8 cellular contexts compared by ENCODE assay signal in the genomic region with DNA sequence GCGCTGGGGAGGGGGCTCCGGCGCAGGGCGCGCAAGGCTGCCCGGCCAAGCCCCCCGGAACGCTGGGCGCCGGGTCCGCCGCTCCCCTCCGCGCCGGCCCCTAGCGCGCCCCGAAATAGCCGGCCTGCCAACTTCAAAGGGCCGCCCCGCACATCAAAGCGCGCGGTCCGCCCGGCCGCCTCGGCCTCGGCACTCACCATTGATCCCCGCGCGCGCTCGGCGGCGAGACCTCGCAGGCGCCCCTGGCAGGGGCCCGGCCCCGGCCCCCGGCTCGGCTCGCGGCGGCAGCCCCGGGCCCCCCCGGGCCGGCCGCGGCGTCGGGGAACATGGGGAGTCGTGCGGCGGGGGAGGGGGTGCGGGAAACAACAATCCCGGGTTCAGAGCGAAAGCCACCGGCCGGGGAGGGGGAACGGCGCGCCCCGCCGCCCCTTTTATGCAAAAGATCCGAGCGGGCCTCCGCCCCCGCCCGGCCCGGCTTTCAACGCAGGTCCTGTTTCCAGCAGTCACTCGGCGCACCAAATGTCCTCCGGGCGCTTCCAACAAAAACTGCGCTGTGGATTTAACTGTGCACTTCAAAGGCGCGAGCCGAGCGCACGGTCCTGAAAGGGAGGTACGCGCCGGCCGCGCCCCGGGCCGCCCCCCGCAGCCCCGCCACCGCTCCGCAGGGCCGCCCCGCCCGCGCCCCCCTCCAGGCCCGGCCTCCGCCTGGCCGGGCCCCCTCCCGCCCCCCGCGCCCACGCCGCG. TPM values are rescaled to one million over a fixed set of nuclear protein-coding genes. Genes with fewer than 3 reads are reported as not detected.
DNase-seq lines count a peak whose midpoint lies in the region; ATAC-seq and TF ChIP-seq lines count a peak whose summit lies in the region.

No MANE protein-coding gene starts in this region.

- RAD21 ChIA-PET in HCT116 (lab: Charles Lee; ENCODE audit: low non-redundant PET in 1 of 2, low total read pairs in 2 of 2, uncharacterized antibody in 2 of 2, unreplicated experiment in 2 of 2), result no interaction called here

- H3K4me1 ChIP-seq in HCT116 (ENCODE audit: control insufficient read depth in 1 of 2, insufficient read depth in 2 of 2, low read length in 2 of 2) (peaks cover 43 to 71% of the 10 kb centered on the region in 2 experiments), mammary epithelial cell (ENCODE audit: insufficient read depth, low read length) (peaks cover 10% of the 10 kb centered on the region), skeletal muscle tissue (ENCODE audit: control insufficient read depth in 3 of 3, insufficient read depth in 3 of 3, low read length in 3 of 3) (peaks cover 14 to 53% (median 29%) of the 10 kb centered on the region in 3 donors)

- no peak overlapping the region for H3K27ac Mint-ChIP-seq in Calu3 (ENCODE audit: unreplicated experiment)
- H3K27ac Mint-ChIP-seq in activated B cell treated with CpG ODN at 0.5 μM for 24 hours, result no peak overlapping the region

- H3K27me3 ChIP-seq in HCT116 (ENCODE audit: insufficient read depth, low read length) (no peaks in the 10 kb centered on the region), mammary epithelial cell (ENCODE audit: insufficient read depth, low read length) (peaks cover 21% of the 10 kb centered on the region), skeletal muscle tissue (ENCODE audit: control insufficient read depth in 3 of 3, insufficient read depth in 3 of 3, low read length in 3 of 3) (no peaks in the 10 kb centered on the region)

- H2AFZ ChIP-seq in HCT116 (ENCODE audit: low read depth, low read length, poor library complexity, severe bottlenecking) (peak overlapping the region; percentile 73), mammary epithelial cell (ENCODE audit: low read depth, low read length) (peak overlapping the region; percentile 88)

- peaks cover 15% of the 10 kb centered on the region for H3K36me3 Mint-ChIP-seq in Calu3 (ENCODE audit: insufficient read depth, unreplicated experiment)
- no peaks in the 10 kb centered on the region for H3K36me3 Mint-ChIP-seq in activated B cell treated with CpG ODN at 0.5 μM for 24 hours (ENCODE audit: low read depth)

- in situ Hi-C loops in mammary epithelial cell (cut with MboI; ENCODE audit: low sequenced_read_pairs in 2 of 2), result no loop called here

- ATAC-seq in HCT116 (peak; percentile 59), activated B cell treated with CpG ODN at 0.5 μM for 24 hours (ENCODE audit: low read depth) (peak; percentile 45)

- H3K9me3 ChIP-seq in HCT116 (ENCODE audit: control insufficient read depth in 1 of 2, insufficient read depth in 1 of 2, low read depth in 1 of 2, low read length in 2 of 2) (no peaks in the 10 kb centered on the region), mammary epithelial cell (replicated peaks; ENCODE audit: insufficient read depth, low read length) (no peaks in the 10 kb centered on the region), skeletal muscle tissue (ENCODE audit: control insufficient read depth in 3 of 3, low read length in 3 of 3) (no peaks in the 10 kb centered on the region)

- peak overlapping the region; percentile 68 to 74 for H3K4me3 ChIP-seq in HCT116 (replicated peaks in 1 of 2; ENCODE audit: low read depth in 1 of 2, low read length in 2 of 2)
- H3K4me3 ChIP-seq in mammary epithelial cell (replicated peaks in 1 of 3; ENCODE audit: insufficient read depth in 1 of 3, low read depth in 2 of 3, low read length in 3 of 3), result peak overlapping the region; percentile 51 to 70 (median 54)
- peak overlapping the region; percentile 58 to 77 (median 65) for H3K4me3 ChIP-seq in skeletal muscle tissue (ENCODE audit: low read length in 3 of 3)

- H3K79me2 ChIP-seq in HCT116 (ENCODE audit: insufficient read depth, low read length) (peaks cover 10% of the 10 kb centered on the region), mammary epithelial cell (ENCODE audit: insufficient read depth, low read length) (no peaks in the 10 kb centered on the region)

- H3K4me3 Mint-ChIP-seq in Calu3 (ENCODE audit: low read depth, unreplicated experiment) (peak overlapping the region; percentile 68), activated B cell treated with CpG ODN at 0.5 μM for 24 hours (peak overlapping the region; percentile 69)

- no peaks in the 10 kb centered on the region for H4K20me1 ChIP-seq in HCT116 (ENCODE audit: insufficient read depth)
- H4K20me1 ChIP-seq in mammary epithelial cell (ENCODE audit: insufficient read depth, low read length), result no peaks in the 10 kb centered on the region

- H3K4me2 ChIP-seq in HCT116 (ENCODE audit: low read length), result peak overlapping the region; percentile 94
- peak overlapping the region; percentile 88 for H3K4me2 ChIP-seq in mammary epithelial cell (ENCODE audit: insufficient read depth, low read depth, low read length)

- intact Hi-C loops in Calu3 (cut with micrococcal nuclease; ENCODE audit: unreplicated experiment) (no loop called here), HCT116 (cut with micrococcal nuclease) (loop anchor here (5.0 kb wide), 1 partner anchor 1102 kb away; no protein-coding TSS in a partner anchor), activated B cell treated with CpG ODN at 0.5 μM for 24 hours (cut with micrococcal nuclease) (loop anchor here (2.0 kb wide), 1 partner anchor 742 kb away; the partner anchor contains the start of gene PRKCA), mammary epithelial cell (cut with micrococcal nuclease) (loop anchor here (5.0 kb wide), 2 partner anchors 227 to 427 kb away; no protein-coding TSS in a partner anchor)

- CTCF ChIA-PET in Calu3 (lab: Charles Lee) (no interaction called here), HCT116 (lab: Charles Lee) (no interaction called here), activated B cell treated with CpG ODN at 0.5 μM for 24 hours (lab: Charles Lee) (no interaction called here), mammary epithelial cell (lab: Charles Lee; ENCODE audit: low non-redundant PET) (no interaction called here)

- H3K27ac ChIP-seq in HCT116 (ENCODE audit: low read depth, low read length) (peak overlapping the region; percentile 86), mammary epithelial cell (ENCODE audit: insufficient read depth, low read depth, low read length) (no peak overlapping the region), skeletal muscle tissue (ENCODE audit: low read depth, low read length) (peak overlapping the region; percentile 92)

- H3K36me3 ChIP-seq in HCT116 (ENCODE audit: control insufficient read depth in 1 of 2, insufficient read depth in 2 of 2, low read length in 2 of 2), result no peaks in the 10 kb centered on the region; a peak in 1 of 4 replicates
- no peaks in the 10 kb centered on the region for H3K36me3 ChIP-seq in mammary epithelial cell (ENCODE audit: insufficient read depth, low read length)
- peaks cover 0 to 2% (median 2%) of the 10 kb centered on the region in 3 donors for H3K36me3 ChIP-seq in skeletal muscle tissue (ENCODE audit: control insufficient read depth in 3 of 3, insufficient read depth in 3 of 3, low read length in 3 of 3)

- TF ChIP-seq RAD21 in HCT116 (IDR thresholded peaks at IDR 0.05; ENCODE audit: low read depth), result no peak

- BruUV-seq in Calu3 (replicated peaks; lab: Mats Ljungman, UMichigan) (no TSS peak), HCT116 (replicated peaks; lab: Mats Ljungman, UMichigan) (no TSS peak), mammary epithelial cell (replicated peaks; lab: Mats Ljungman, UMichigan) (no TSS peak)

- dilution Hi-C loops in mammary epithelial cell (cut with HindIII; ENCODE audit: low sequenced_read_pairs), result no loop called here

- no peak for TF ChIP-seq CTCF in Calu3 (IDR thresholded peaks at IDR 0.05; ENCODE audit: unreplicated experiment)
- no peak for TF ChIP-seq CTCF in HCT116 (IDR thresholded peaks at IDR 0.05 in 2 of 3, conservative IDR thresholded peaks at IDR 0.05 in 1 of 3; ENCODE audit: borderline replicate concordance in 1 of 3, insufficient read depth in 1 of 3, low read depth in 2 of 3, low read length in 2 of 3)
- TF ChIP-seq CTCF in activated B cell treated with CpG ODN at 0.5 μM for 24 hours (IDR thresholded peaks at IDR 0.05), result no peak
- no peak for TF ChIP-seq CTCF in mammary epithelial cell (conservative IDR thresholded peaks at IDR 0.05 in 1 of 2, IDR thresholded peaks at IDR 0.05 in 1 of 2; ENCODE audit: extremely low read depth in 1 of 2, insufficient read depth in 1 of 2, low read depth in 1 of 2, low read length in 2 of 2)

- H3K4me1 Mint-ChIP-seq in Calu3 (ENCODE audit: low read depth, unreplicated experiment), result peaks cover 10% of the 10 kb centered on the region
- peaks cover 12% of the 10 kb centered on the region for H3K4me1 Mint-ChIP-seq in activated B cell treated with CpG ODN at 0.5 μM for 24 hours

- no CpG with 5 or more reads among the region's 106 CpGs for WGBS in mammary epithelial cell (ENCODE audit: low coverage, missing lambda C conversion rate)

- H3K9me3 Mint-ChIP-seq in Calu3 (ENCODE audit: low read depth, unreplicated experiment) (no peaks in the 10 kb centered on the region), activated B cell treated with CpG ODN at 0.5 μM for 24 hours (no peaks in the 10 kb centered on the region)

- DNase-seq in Calu3 (peak; percentile 53), HCT116 (ENCODE audit: low read depth, low spot score) (peak; percentile 94), NCI-H1694 treated with DMSO at 0.1 percent for 48 hours (lab: John Stamatoyannopoulos, UW) (peak; percentile 54), activated B cell treated with CpG ODN at 0.5 μM for 24 hours (peak; percentile 46), mammary epithelial cell (peak; percentile 65), iPS-NIHi11 (ENCODE audit: low spot score) (peak; percentile 75), KG1 (lab: John Stamatoyannopoulos, UW) (no peak)

- no peak for TF ChIP-seq POLR2A in HCT116 (IDR thresholded peaks at IDR 0.05; ENCODE audit: borderline replicate concordance, extremely low read depth, insufficient read depth, insufficient read length)

- H3K27me3 Mint-ChIP-seq in Calu3 (ENCODE audit: unreplicated experiment) (peaks cover 17% of the 10 kb centered on the region), activated B cell treated with CpG ODN at 0.5 μM for 24 hours (peaks cover 21% of the 10 kb centered on the region)

- POLR2A ChIA-PET in HCT116 (lab: Charles Lee) (no interaction called here), activated B cell treated with CpG ODN at 0.5 μM for 24 hours (lab: Charles Lee) (no interaction called here)

- no peaks in the 10 kb centered on the region for H3K9me2 ChIP-seq in HCT116 (ENCODE audit: insufficient read depth)

- peak overlapping the region; percentile 65 for H3K9ac ChIP-seq in HCT116 (ENCODE audit: low read length)
- H3K9ac ChIP-seq in mammary epithelial cell (ENCODE audit: insufficient read depth, low read length), result no peak overlapping the region
- peak overlapping the region; percentile 77 to 91 (median 80) for H3K9ac ChIP-seq in skeletal muscle tissue (ENCODE audit: low read depth in 1 of 3, low read length in 3 of 3)

TF ChIP-seq in HCT116, 20 proteins besides CTCF, POLR2A, EP300 and RAD21 (continues in another document):
- no peak for TF ChIP-seq SRF (IDR thresholded peaks at IDR 0.05; ENCODE audit: low read depth)
- TF ChIP-seq EGR1 (IDR thresholded peaks at IDR 0.05; ENCODE audit: low read depth), result peak; percentile 89
- TF ChIP-seq SIN3A (IDR thresholded peaks at IDR 0.05; ENCODE audit: low read depth), result no peak

RNA-seq across cellular contexts. Expression of gene AXIN2, which starts 0.6 kb away (rescaled TPM):
- total RNA-seq in Calu3 (2022) (0.45 and 0.49 TPM in 2 replicates), HCT116 (2021; ENCODE audit: unreplicated experiment) (7.1 TPM), activated B cell treated with CpG ODN at 0.5 μM for 24 hours (0.17 and 0.27 TPM in 2 replicates), mammary epithelial cell (under 1 TPM; 0.14 to 0.67 TPM), skeletal muscle tissue (19.8 TPM)
- polyA plus RNA-seq in HCT116 (2012), result 1.5 and 1.7 TPM in 2 replicates
- 0.01 TPM for polyA plus RNA-seq in mammary epithelial cell
- not detected for polyA minus RNA-seq in mammary epithelial cell
